ENCODE assay signal across 1 cellular context in the genomic region with DNA sequence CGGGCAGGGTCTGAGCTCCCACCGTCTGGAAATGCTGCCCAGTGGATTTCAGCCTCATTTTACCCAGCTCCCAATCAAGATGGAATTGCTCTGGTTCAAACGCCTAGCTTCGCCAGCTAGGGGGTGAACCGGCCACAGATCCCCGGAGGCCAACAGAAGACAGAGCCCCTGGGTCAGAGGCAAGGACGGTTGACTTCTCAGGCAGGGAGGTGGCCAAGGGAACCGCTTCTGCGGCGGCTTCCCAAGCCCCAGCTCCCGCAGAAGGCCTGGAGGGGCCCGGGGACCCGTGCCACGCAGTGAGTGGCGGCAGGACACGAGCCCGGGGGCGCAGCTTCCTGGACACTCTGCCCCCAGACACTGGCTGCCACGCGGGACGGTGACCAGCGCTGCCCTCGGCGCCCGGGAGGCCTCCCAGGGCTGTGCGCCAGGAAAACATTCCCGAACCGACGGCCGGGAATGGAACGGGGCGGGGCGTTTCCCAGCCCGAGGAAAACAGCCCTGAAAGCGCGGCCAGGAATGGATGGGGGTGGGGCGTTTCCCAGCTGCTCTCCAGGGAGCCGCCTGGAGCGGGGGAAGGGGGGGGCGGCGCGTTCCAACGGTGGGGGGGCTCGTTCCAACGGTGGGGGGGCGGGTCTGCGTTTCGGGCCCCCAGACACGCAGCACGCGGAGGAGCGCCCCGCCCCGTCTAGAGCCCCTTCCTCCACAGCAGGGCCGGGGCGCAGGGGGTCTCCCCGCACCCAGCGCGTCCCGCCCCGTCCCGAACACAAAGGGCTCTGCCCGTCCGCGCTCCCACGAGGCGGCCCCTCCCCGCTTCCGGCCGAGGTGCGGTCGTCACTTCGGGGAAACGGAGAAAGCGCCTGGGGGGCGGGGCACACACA.
A peak's percentile ranks its signal among the peaks of the same experiment; 100 is the strongest.
TF ChIP-seq lines count a peak whose summit lies in the region.

No MANE protein-coding gene starts in this region.

TF ChIP-seq in HepG2, 621 proteins besides CTCF, POLR2A, EP300 and RAD21 (continued from another document and continues in another):
- TF ChIP-seq ZNF841 (CRISPR knock-in tag; IDR thresholded peaks at IDR 0.05; ENCODE audit: borderline replicate concordance): no peak
- TF ChIP-seq, protein P1, sequence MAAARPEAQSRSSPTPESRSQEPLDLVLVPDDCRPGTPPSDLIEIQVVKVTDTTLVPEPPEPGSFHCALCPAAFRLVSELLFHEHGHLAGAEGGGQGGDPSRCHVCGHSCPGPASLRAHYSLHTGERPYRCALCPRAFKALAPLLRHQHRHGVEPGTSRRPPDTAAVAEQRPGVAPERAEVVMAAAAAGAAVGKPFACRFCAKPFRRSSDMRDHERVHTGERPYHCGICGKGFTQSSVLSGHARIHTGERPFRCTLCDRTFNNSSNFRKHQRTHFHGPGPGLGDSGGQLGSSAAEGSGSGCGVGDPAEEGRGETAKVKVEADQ (CRISPR knock-in tag; IDR thresholded peaks at IDR 0.05; ENCODE audit: borderline replicate concordance): peak; percentile 80; the same call in 1 of the 2 replicates
- 0 out of 2 replicates have a peak, but pooled peaks have one; percentile 58 for TF ChIP-seq ZNF136 (CRISPR knock-in tag; IDR thresholded peaks at IDR 0.05; ENCODE audit: low read depth)
- no peak for TF ChIP-seq ZNF138 (CRISPR knock-in tag; IDR thresholded peaks at IDR 0.05; ENCODE audit: low read depth)
- peak; percentile 78; the same call in 1 of the 2 replicates for TF ChIP-seq HNRNPL (IDR thresholded peaks at IDR 0.05; ENCODE audit: low read depth, low read length)
- TF ChIP-seq, protein P2, sequence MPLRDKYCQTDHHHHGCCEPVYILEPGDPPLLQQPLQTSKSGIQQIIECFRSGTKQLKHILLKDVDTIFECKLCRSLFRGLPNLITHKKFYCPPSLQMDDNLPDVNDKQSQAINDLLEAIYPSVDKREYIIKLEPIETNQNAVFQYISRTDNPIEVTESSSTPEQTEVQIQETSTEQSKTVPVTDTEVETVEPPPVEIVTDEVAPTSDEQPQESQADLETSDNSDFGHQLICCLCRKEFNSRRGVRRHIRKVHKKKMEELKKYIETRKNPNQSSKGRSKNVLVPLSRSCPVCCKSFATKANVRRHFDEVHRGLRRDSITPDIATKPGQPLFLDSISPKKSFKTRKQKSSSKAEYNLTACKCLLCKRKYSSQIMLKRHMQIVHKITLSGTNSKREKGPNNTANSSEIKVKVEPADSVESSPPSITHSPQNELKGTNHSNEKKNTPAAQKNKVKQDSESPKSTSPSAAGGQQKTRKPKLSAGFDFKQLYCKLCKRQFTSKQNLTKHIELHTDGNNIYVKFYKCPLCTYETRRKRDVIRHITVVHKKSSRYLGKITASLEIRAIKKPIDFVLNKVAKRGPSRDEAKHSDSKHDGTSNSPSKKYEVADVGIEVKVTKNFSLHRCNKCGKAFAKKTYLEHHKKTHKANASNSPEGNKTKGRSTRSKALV (CRISPR knock-in tag; IDR thresholded peaks at IDR 0.05): no peak
- TF ChIP-seq SAP130 (CRISPR knock-in tag; IDR thresholded peaks at IDR 0.05; ENCODE audit: low read depth): peak; percentile 73
- TF ChIP-seq SP4 (CRISPR knock-in tag; IDR thresholded peaks at IDR 0.05): peak; percentile 56; the same call in 1 of the 2 replicates
- no peak for TF ChIP-seq HCFC1 (IDR thresholded peaks at IDR 0.05; ENCODE audit: low read depth, low read length)
- TF ChIP-seq ZBTB20 (CRISPR knock-in tag; IDR thresholded peaks at IDR 0.05; ENCODE audit: borderline replicate concordance, low read depth): no peak
- TF ChIP-seq, protein P3, sequence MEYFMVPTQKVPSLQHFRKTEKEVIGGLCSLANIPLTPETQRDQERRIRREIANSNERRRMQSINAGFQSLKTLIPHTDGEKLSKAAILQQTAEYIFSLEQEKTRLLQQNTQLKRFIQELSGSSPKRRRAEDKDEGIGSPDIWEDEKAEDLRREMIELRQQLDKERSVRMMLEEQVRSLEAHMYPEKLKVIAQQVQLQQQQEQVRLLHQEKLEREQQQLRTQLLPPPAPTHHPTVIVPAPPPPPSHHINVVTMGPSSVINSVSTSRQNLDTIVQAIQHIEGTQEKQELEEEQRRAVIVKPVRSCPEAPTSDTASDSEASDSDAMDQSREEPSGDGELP (IDR thresholded peaks at IDR 0.05; ENCODE audit: borderline replicate concordance, low read depth): peak; percentile 79
- TF ChIP-seq FOSL2 (CRISPR knock-in tag; IDR thresholded peaks at IDR 0.05): peak; percentile 39
- TF ChIP-seq SOX5 (CRISPR knock-in tag; IDR thresholded peaks at IDR 0.05; ENCODE audit: borderline replicate concordance): peak; percentile 53; the same call in 1 of the 2 replicates
- TF ChIP-seq, protein P4, sequence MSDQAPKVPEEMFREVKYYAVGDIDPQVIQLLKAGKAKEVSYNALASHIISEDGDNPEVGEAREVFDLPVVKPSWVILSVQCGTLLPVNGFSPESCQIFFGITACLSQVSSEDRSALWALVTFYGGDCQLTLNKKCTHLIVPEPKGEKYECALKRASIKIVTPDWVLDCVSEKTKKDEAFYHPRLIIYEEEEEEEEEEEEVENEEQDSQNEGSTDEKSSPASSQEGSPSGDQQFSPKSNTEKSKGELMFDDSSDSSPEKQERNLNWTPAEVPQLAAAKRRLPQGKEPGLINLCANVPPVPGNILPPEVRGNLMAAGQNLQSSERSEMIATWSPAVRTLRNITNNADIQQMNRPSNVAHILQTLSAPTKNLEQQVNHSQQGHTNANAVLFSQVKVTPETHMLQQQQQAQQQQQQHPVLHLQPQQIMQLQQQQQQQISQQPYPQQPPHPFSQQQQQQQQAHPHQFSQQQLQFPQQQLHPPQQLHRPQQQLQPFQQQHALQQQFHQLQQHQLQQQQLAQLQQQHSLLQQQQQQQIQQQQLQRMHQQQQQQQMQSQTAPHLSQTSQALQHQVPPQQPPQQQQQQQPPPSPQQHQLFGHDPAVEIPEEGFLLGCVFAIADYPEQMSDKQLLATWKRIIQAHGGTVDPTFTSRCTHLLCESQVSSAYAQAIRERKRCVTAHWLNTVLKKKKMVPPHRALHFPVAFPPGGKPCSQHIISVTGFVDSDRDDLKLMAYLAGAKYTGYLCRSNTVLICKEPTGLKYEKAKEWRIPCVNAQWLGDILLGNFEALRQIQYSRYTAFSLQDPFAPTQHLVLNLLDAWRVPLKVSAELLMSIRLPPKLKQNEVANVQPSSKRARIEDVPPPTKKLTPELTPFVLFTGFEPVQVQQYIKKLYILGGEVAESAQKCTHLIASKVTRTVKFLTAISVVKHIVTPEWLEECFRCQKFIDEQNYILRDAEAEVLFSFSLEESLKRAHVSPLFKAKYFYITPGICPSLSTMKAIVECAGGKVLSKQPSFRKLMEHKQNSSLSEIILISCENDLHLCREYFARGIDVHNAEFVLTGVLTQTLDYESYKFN (CRISPR knock-in tag; conservative IDR thresholded peaks at IDR 0.05): peak; percentile 69
- no peak for TF ChIP-seq RFX5 (IDR thresholded peaks at IDR 0.05; ENCODE audit: low read depth, low read length)
- no peak for TF ChIP-seq HOXA5 (CRISPR knock-in tag; IDR thresholded peaks at IDR 0.05)
- TF ChIP-seq EHMT2 (IDR thresholded peaks at IDR 0.05; ENCODE audit: borderline replicate concordance, low read depth, low read length): no peak
- TF ChIP-seq, protein P5, sequence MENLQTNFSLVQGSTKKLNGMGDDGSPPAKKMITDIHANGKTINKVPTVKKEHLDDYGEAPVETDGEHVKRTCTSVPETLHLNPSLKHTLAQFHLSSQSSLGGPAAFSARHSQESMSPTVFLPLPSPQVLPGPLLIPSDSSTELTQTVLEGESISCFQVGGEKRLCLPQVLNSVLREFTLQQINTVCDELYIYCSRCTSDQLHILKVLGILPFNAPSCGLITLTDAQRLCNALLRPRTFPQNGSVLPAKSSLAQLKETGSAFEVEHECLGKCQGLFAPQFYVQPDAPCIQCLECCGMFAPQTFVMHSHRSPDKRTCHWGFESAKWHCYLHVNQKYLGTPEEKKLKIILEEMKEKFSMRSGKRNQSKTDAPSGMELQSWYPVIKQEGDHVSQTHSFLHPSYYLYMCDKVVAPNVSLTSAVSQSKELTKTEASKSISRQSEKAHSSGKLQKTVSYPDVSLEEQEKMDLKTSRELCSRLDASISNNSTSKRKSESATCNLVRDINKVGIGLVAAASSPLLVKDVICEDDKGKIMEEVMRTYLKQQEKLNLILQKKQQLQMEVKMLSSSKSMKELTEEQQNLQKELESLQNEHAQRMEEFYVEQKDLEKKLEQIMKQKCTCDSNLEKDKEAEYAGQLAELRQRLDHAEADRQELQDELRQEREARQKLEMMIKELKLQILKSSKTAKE (CRISPR knock-in tag; IDR thresholded peaks at IDR 0.05; ENCODE audit: borderline replicate concordance): peak; percentile 87
- TF ChIP-seq ETV5 (CRISPR knock-in tag; IDR thresholded peaks at IDR 0.05; ENCODE audit: borderline replicate concordance): peak; percentile 96
- TF ChIP-seq PLRG1 (conservative IDR thresholded peaks at IDR 0.05): no peak
- TF ChIP-seq ADNP (CRISPR knock-in tag; IDR thresholded peaks at IDR 0.05): no peak
- TF ChIP-seq SP5 (CRISPR knock-in tag; IDR thresholded peaks at IDR 0.05; ENCODE audit: borderline replicate concordance, low read depth): peak; percentile 66
- no peak for TF ChIP-seq ZNF678 (CRISPR knock-in tag; IDR thresholded peaks at IDR 0.05)
- TF ChIP-seq NONO (IDR thresholded peaks at IDR 0.05): no peak
- TF ChIP-seq NONO (CRISPR knock-in tag; conservative IDR thresholded peaks at IDR 0.05): peak; percentile 60
- TF ChIP-seq HNRNPLL (IDR thresholded peaks at IDR 0.05; ENCODE audit: low read depth, low read length, poor library complexity, severe bottlenecking): peak; percentile 31
- TF ChIP-seq, protein P6, sequence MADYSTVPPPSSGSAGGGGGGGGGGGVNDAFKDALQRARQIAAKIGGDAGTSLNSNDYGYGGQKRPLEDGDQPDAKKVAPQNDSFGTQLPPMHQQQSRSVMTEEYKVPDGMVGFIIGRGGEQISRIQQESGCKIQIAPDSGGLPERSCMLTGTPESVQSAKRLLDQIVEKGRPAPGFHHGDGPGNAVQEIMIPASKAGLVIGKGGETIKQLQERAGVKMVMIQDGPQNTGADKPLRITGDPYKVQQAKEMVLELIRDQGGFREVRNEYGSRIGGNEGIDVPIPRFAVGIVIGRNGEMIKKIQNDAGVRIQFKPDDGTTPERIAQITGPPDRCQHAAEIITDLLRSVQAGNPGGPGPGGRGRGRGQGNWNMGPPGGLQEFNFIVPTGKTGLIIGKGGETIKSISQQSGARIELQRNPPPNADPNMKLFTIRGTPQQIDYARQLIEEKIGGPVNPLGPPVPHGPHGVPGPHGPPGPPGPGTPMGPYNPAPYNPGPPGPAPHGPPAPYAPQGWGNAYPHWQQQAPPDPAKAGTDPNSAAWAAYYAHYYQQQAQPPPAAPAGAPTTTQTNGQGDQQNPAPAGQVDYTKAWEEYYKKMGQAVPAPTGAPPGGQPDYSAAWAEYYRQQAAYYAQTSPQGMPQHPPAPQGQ (CRISPR knock-in tag; IDR thresholded peaks at IDR 0.05; ENCODE audit: borderline replicate concordance): no peak
- no peak; the same call in 1 of the 2 replicates for TF ChIP-seq GATAD1 (CRISPR knock-in tag; IDR thresholded peaks at IDR 0.05)
- TF ChIP-seq ZBTB7B (CRISPR knock-in tag; IDR thresholded peaks at IDR 0.05): peak; percentile 94
- TF ChIP-seq FOXO1 (CRISPR knock-in tag; IDR thresholded peaks at IDR 0.05): peak; percentile 92
- no peak for TF ChIP-seq CENPBD1 (CRISPR knock-in tag; IDR thresholded peaks at IDR 0.05; ENCODE audit: borderline replicate concordance, low read depth)
- no peak for TF ChIP-seq ELF4 (CRISPR knock-in tag; IDR thresholded peaks at IDR 0.05; ENCODE audit: borderline replicate concordance)
- peak; percentile 65 for TF ChIP-seq HOXA3 (CRISPR knock-in tag; IDR thresholded peaks at IDR 0.05)
- TF ChIP-seq ETV6 (CRISPR knock-in tag; conservative IDR thresholded peaks at IDR 0.05): 0 out of 2 replicates have a peak, but pooled peaks have one; percentile 61
- TF ChIP-seq ZNF589 (CRISPR knock-in tag; conservative IDR thresholded peaks at IDR 0.05): 0 out of 2 replicates have a peak, but pooled peaks have one; percentile 60
- TF ChIP-seq ZNF17 (CRISPR knock-in tag; IDR thresholded peaks at IDR 0.05): no peak
- no peak for TF ChIP-seq ZNF446 (CRISPR knock-in tag; IDR thresholded peaks at IDR 0.05)
- TF ChIP-seq, protein P7, sequence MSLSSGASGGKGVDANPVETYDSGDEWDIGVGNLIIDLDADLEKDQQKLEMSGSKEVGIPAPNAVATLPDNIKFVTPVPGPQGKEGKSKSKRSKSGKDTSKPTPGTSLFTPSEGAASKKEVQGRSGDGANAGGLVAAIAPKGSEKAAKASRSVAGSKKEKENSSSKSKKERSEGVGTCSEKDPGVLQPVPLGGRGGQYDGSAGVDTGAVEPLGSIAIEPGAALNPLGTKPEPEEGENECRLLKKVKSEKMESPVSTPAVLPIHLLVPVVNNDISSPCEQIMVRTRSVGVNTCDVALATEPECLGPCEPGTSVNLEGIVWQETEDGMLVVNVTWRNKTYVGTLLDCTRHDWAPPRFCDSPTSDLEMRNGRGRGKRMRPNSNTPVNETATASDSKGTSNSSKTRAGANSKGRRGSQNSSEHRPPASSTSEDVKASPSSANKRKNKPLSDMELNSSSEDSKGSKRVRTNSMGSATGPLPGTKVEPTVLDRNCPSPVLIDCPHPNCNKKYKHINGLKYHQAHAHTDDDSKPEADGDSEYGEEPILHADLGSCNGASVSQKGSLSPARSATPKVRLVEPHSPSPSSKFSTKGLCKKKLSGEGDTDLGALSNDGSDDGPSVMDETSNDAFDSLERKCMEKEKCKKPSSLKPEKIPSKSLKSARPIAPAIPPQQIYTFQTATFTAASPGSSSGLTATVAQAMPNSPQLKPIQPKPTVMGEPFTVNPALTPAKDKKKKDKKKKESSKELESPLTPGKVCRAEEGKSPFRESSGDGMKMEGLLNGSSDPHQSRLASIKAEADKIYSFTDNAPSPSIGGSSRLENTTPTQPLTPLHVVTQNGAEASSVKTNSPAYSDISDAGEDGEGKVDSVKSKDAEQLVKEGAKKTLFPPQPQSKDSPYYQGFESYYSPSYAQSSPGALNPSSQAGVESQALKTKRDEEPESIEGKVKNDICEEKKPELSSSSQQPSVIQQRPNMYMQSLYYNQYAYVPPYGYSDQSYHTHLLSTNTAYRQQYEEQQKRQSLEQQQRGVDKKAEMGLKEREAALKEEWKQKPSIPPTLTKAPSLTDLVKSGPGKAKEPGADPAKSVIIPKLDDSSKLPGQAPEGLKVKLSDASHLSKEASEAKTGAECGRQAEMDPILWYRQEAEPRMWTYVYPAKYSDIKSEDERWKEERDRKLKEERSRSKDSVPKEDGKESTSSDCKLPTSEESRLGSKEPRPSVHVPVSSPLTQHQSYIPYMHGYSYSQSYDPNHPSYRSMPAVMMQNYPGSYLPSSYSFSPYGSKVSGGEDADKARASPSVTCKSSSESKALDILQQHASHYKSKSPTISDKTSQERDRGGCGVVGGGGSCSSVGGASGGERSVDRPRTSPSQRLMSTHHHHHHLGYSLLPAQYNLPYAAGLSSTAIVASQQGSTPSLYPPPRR (CRISPR knock-in tag; IDR thresholded peaks at IDR 0.05; ENCODE audit: borderline replicate concordance): peak; percentile 73; the same call in 1 of the 2 replicates
- no peak for TF ChIP-seq ZMAT5 (CRISPR knock-in tag; IDR thresholded peaks at IDR 0.05; ENCODE audit: borderline replicate concordance, low read depth)
- TF ChIP-seq SCMH1 (CRISPR knock-in tag; IDR thresholded peaks at IDR 0.05; ENCODE audit: borderline replicate concordance): no peak
- TF ChIP-seq ARNTL (CRISPR knock-in tag; IDR thresholded peaks at IDR 0.05): peak; percentile 68
- TF ChIP-seq RXRA (CRISPR knock-in tag; IDR thresholded peaks at IDR 0.05): peak; percentile 68
- no peak for TF ChIP-seq ZNF552 (CRISPR knock-in tag; IDR thresholded peaks at IDR 0.05; ENCODE audit: borderline replicate concordance)
